25 cellular contexts compared by ENCODE assay signal in the genomic region with DNA sequence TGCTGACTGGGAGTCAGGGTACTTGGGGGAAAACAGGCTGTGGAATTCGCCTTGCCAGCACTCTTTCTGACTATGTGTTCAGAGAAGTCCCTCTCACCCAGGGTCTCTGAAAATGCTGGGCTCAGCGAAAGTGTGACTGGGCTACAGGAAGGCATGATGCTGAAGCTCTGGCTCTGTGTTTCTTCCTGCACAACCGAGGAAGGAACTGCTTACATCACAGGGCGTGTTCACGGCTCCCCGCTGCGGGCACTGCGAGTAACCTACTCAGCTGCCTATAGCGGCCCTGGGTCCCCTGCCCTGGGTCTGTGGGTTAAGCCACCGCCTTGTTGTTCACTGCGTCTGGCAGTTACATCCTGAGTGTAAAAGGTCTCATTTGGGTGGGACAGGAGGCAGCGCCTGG.
"Had no signal": no experiment of that assay in that cellular context is flagged by ENCODE, and none has a peak within 500 bp of the region (broad histone marks: within the 10 kb centered on the region; RNA-seq: fewer than 3 reads in every experiment).

No MANE protein-coding gene starts in this region.

- H3K27ac Mint-ChIP-seq: activated naive CD8-positive, alpha-beta T cell; activated T-helper 17 cell treated with anti-CD3 and anti-CD28 coated beads, Interleukin-2, amount 50 U/mL, for 72 hours; nephron progenitor cell; type B pancreatic cell had no signal

- H3K36me3 Mint-ChIP-seq: activated naive CD8-positive, alpha-beta T cell; type B pancreatic cell had no signal

- H3K9me3 ChIP-seq: adrenal gland, esophagus squamous epithelium, testis, vagina had no signal

- H3K4me1 Mint-ChIP-seq: activated T-helper 17 cell treated with anti-CD3 and anti-CD28 coated beads, Interleukin-2, amount 50 U/mL, for 72 hours; nephron progenitor cell had no signal

- H3K9me3 Mint-ChIP-seq: type B pancreatic cell had no signal

- H3K4me3 Mint-ChIP-seq: activated naive CD8-positive, alpha-beta T cell; activated T-helper 17 cell treated with anti-CD3 and anti-CD28 coated beads, Interleukin-2, amount 50 U/mL, for 72 hours; nephron progenitor cell; type B pancreatic cell had no signal

- DNase-seq: activated CD4-positive, alpha-beta T cell treated with anti-CD3 and anti-CD28 coated beads for 1 hour; activated CD4-positive, alpha-beta T cell treated with anti-CD3 and anti-CD28 coated beads, Interleukin-2, amount 50 U/mL, for 1 hour; activated naive CD4-positive, alpha-beta T cell; activated T-cell treated with anti-CD3 and anti-CD28 coated beads, Interleukin-2, amount 50 U/mL, for 1 hour; brain microvascular endothelial cell; caudate nucleus; dorsolateral prefrontal cortex; esophagus squamous epithelium; heart left ventricle; islet precursor cell; left cardiac atrium; mesenchymal stem cell; nephron progenitor cell; small intestine; stimulated activated CD4-positive, alpha-beta T cell treated with anti-CD3 and anti-CD28 coated beads, Interleukin-2, amount 100 ng/mL, for 48 hours; stimulated activated CD8-positive, alpha-beta memory T cell treated with anti-CD3 and anti-CD28 coated beads, Interleukin-4, amount 100 ng/mL, for 48 hours; stimulated activated naive CD4-positive, alpha-beta T cell; testis had no signal

- ATAC-seq: activated T-helper 17 cell treated with anti-CD3 and anti-CD28 coated beads, Interleukin-2, amount 50 U/mL, for 72 hours; gastroesophageal sphincter; heart left ventricle; left cardiac atrium; sciatic nerve had no signal
